In the genomic region with DNA sequence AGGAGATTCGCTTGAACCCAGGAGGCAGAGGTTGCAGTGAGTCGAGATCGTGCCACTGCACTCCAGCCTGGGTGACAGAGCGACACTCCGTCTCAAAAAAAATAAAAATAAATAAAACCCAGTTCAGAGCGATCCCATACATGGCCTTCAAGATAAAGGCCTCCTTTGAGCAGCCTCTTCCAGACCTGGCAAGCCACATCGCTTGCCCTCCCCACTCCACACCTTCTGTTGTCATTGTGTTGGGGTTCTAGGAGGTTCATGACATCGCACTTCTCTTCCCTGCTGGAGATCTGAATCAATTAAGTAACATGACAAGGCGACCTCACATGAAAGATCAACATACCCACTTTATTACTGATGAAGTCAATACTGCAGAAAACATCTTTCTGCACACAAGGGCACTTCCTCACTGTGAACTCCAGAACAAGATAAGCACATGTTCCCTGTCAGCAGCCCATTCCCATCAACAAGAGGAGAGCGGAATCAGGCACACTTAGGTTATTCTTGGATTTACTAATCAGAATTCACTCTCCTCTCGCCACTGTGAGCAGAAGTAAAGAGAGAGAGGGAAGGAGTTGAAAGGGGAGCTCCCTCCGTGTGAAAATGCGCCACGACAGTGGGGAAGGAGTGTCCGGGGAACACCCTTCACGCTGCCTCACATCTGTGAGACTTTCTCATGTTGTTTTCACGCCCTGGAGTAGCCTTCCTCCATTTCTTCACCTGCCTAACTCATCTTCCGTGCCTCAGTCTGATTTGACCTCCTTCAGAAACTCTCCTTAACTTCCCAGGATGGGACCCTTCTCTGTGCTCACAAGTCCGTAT, we compare ENCODE assay signal across 24 cellular contexts. TPM values are rescaled to one million over a fixed set of nuclear protein-coding genes. Genes with fewer than 3 reads are reported as not detected.
A peak's percentile ranks its signal among the peaks of the same experiment; 100 is the strongest.
DNase-seq lines count a peak whose midpoint lies in the region; ATAC-seq, FAIRE-seq and TF ChIP-seq lines count a peak whose summit lies in the region.
"Had no signal": no experiment of that assay in that cellular context is flagged by ENCODE, and none has a peak within 500 bp of the region (broad histone marks: within the 10 kb centered on the region; RNA-seq: fewer than 3 reads in every experiment).

No MANE protein-coding gene starts in this region.

- H4K20me1 ChIP-seq in HepG2 (ENCODE audit: insufficient read depth, low read length), result no peaks in the 10 kb centered on the region
- H4K20me1 ChIP-seq in H1 (replicated peaks in 1 of 2; ENCODE audit: control insufficient read depth in 1 of 2, insufficient read depth in 2 of 2, low read length in 2 of 2), result no peaks in the 10 kb centered on the region
- H4K20me1 ChIP-seq in OCI-LY7 (ENCODE audit: insufficient read depth, low read length), result no peaks in the 10 kb centered on the region

- in situ Hi-C loops in HepG2 (cut with HindIII; ENCODE audit: extremely low pct_ligation_motif_present, low pct_unique_long_range_greater_than_20kb), result no loop called here

- no peak overlapping the region for H4K91ac ChIP-seq in H1 (replicated peaks; ENCODE audit: insufficient read length, low read length)

- no peaks in the 10 kb centered on the region for H3K9me2 ChIP-seq in OCI-LY7 (ENCODE audit: insufficient read depth, low read length)

- POLR2A ChIA-PET in HepG2 (lab: Yijun Ruan, JAX), result no interaction called here
- POLR2A ChIA-PET in H1 (lab: Charles Lee; ENCODE audit: partially characterized antibody), result no interaction called here
- POLR2A ChIA-PET in OCI-LY7 (lab: Charles Lee), result interaction anchor here (0.6 to 1.4 kb wide), 7 partner anchors 17 to 267 kb away, joined by 3 to 7 read pairs (median 4); no protein-coding TSS in a partner anchor

- H2BK20ac ChIP-seq in H1 (ENCODE audit: low read length), result no peak overlapping the region

- peaks cover 0 to 8% of the 10 kb centered on the region in 2 donors for H3K4me1 Mint-ChIP-seq in immature natural killer cell

- H3K27ac ChIP-seq in liver (ENCODE audit: low read depth in 1 of 2, low read length in 2 of 2) (no peak overlapping the region), HepG2 (ENCODE audit: extremely low read length, insufficient read depth, low read length) (no peak overlapping the region), H1 (ENCODE audit: low read depth, low read length) (no peak overlapping the region), OCI-LY7 (ENCODE audit: low read depth, low read length, poor library complexity, severe bottlenecking) (no peak overlapping the region)
- H3K27ac ChIP-seq: GM23248, SJCRH30 had no signal

- no peaks in the 10 kb centered on the region for H3K36me3 ChIP-seq in liver (ENCODE audit: control insufficient read depth in 4 of 4, insufficient read depth in 3 of 4, low read depth in 1 of 4, low read length in 3 of 4)
- H3K36me3 ChIP-seq in HepG2 (replicated peaks in 1 of 2; ENCODE audit: control insufficient read depth in 1 of 2, insufficient read depth in 2 of 2, low read length in 2 of 2), result no peaks in the 10 kb centered on the region
- no peaks in the 10 kb centered on the region for H3K36me3 ChIP-seq in H1 (ENCODE audit: control insufficient read depth in 2 of 4, insufficient read depth in 4 of 4, low read length in 3 of 4)
- no peaks in the 10 kb centered on the region for H3K36me3 ChIP-seq in OCI-LY7 (ENCODE audit: insufficient read depth, low read length)
- H3K36me3 ChIP-seq: SJCRH30 had no signal

- H3K4ac ChIP-seq in H1 (replicated peaks; ENCODE audit: insufficient read length, low read depth, low read length), result no peak overlapping the region

- FAIRE-seq in HepG2 (lab: Jason Lieb, UNC) (no peak), H1 (lab: Jason Lieb, UNC) (no peak)
- FAIRE-seq: RCC 7860 had no signal

- no peaks in the 10 kb centered on the region for H3K9me3 ChIP-seq in liver (ENCODE audit: control insufficient read depth in 4 of 4, low read length in 3 of 4)
- no peaks in the 10 kb centered on the region for H3K9me3 ChIP-seq in HepG2 (ENCODE audit: low read length)
- H3K9me3 ChIP-seq in H1 (ENCODE audit: insufficient read depth in 2 of 2, low read depth in 1 of 2, low read length in 1 of 2), result no peaks in the 10 kb centered on the region
- no peaks in the 10 kb centered on the region for H3K9me3 ChIP-seq in OCI-LY7 (ENCODE audit: low read length)
- H3K9me3 ChIP-seq: SJCRH30 had no signal

- peaks cover 0 to 8% (median 0%) of the 10 kb centered on the region in 4 donors for H3K4me1 ChIP-seq in liver (ENCODE audit: control insufficient read depth in 4 of 4, insufficient read depth in 4 of 4, low read length in 3 of 4)
- H3K4me1 ChIP-seq in HepG2 (ENCODE audit: insufficient read depth, low read length), result peaks cover 13% of the 10 kb centered on the region
- no peaks in the 10 kb centered on the region for H3K4me1 ChIP-seq in H1 (replicated peaks in 1 of 4; ENCODE audit: control insufficient read depth in 3 of 4, insufficient read depth in 4 of 4, low read length in 3 of 4)
- H3K4me1 ChIP-seq in OCI-LY7 (ENCODE audit: insufficient read depth, low read length, poor library complexity, severe bottlenecking), result peaks cover 62% of the 10 kb centered on the region
- H3K4me1 ChIP-seq: SJCRH30 had no signal

- H3K14ac ChIP-seq in H1 (ENCODE audit: insufficient read length), result no peak overlapping the region

- BruUV-seq in HepG2 (replicated peaks; lab: Mats Ljungman, UMichigan) (no TSS peak), OCI-LY7 (replicated peaks; lab: Mats Ljungman, UMichigan) (no TSS peak)

- TF ChIP-seq RAD21 in liver (IDR thresholded peaks at IDR 0.05), result no peak
- TF ChIP-seq RAD21 in HepG2 (CRISPR knock-in tag; IDR thresholded peaks at IDR 0.05), result no peak
- no peak for TF ChIP-seq RAD21 in H1 (IDR thresholded peaks at IDR 0.05 in 1 of 2, conservative IDR thresholded peaks at IDR 0.05 in 1 of 2; ENCODE audit: low read depth in 2 of 2, low read length in 2 of 2)

- TF ChIP-seq EP300 in HepG2 (IDR thresholded peaks at IDR 0.05; ENCODE audit: low read depth in 2 of 2, low read length in 2 of 2), result no peak
- no peak for TF ChIP-seq EP300 in HepG2 (CRISPR knock-in tag; IDR thresholded peaks at IDR 0.05; ENCODE audit: borderline replicate concordance)
- no peak for TF ChIP-seq EP300 in H1 (IDR thresholded peaks at IDR 0.05; ENCODE audit: borderline replicate concordance in 1 of 2, low read depth in 2 of 2, low read length in 2 of 2)

- peaks cover 4% of the 10 kb centered on the region; the same call in 1 of the 2 replicates for H3K23me2 ChIP-seq in H1 (ENCODE audit: low read depth, low read length)

- H3K27me3 ChIP-seq in liver (ENCODE audit: control insufficient read depth in 4 of 4, insufficient read depth in 4 of 4, low read length in 3 of 4) (no peaks in the 10 kb centered on the region), HepG2 (ENCODE audit: control insufficient read depth in 1 of 2, insufficient read depth in 2 of 2, low read length in 2 of 2) (peaks cover 0 to 3% of the 10 kb centered on the region in 2 experiments; a peak in 1 of 5 replicates), H1 (replicated peaks in 1 of 4; ENCODE audit: control insufficient read depth in 3 of 4, extremely low read depth in 1 of 4, insufficient read depth in 3 of 4, low read length in 3 of 4) (no peaks in the 10 kb centered on the region; a peak in 1 of 7 replicates)
- H3K27me3 ChIP-seq: SJCRH30 had no signal

- TF ChIP-seq CTCF in liver (IDR thresholded peaks at IDR 0.05; ENCODE audit: low read depth, low read length, missing input control), result no peak
- TF ChIP-seq CTCF in HepG2 (CRISPR knock-in tag; IDR thresholded peaks at IDR 0.05), result no peak
- TF ChIP-seq CTCF in H1 (IDR thresholded peaks at IDR 0.05; ENCODE audit: control extremely low read depth in 1 of 3, insufficient read depth in 1 of 3, low read depth in 1 of 3, low read length in 3 of 3), result no peak
- TF ChIP-seq CTCF in OCI-LY7 (conservative IDR thresholded peaks at IDR 0.05; ENCODE audit: low read length), result no peak

- H3K79me1 ChIP-seq in H1 (ENCODE audit: low read depth, low read length), result no peaks in the 10 kb centered on the region

- no peak overlapping the region for H3K4me3 Mint-ChIP-seq in immature natural killer cell
- H3K4me3 Mint-ChIP-seq: CD4-positive, CD25-positive, alpha-beta regulatory T cell; IgD-negative memory B cell had no signal

- TF ChIP-seq POLR2A in HepG2 (IDR thresholded peaks at IDR 0.05; ENCODE audit: insufficient read depth in 1 of 2, low read depth in 2 of 2, low read length in 2 of 2) (no peak), H1 (IDR thresholded peaks at IDR 0.05; ENCODE audit: control extremely low read depth in 1 of 2, low read depth in 2 of 2, low read length in 2 of 2) (no peak)

- H3K9ac ChIP-seq in liver (ENCODE audit: low read depth in 1 of 2, low read length in 2 of 2), result no peak overlapping the region
- H3K9ac ChIP-seq in HepG2 (ENCODE audit: insufficient read depth, low read depth, low read length), result no peak overlapping the region
- H3K9ac ChIP-seq in H1 (replicated peaks in 1 of 4; ENCODE audit: extremely low read depth in 1 of 4, low read depth in 3 of 4, low read length in 3 of 4), result no peak overlapping the region
- H3K9ac ChIP-seq: GM23248 had no signal

- no peak overlapping the region for H3K56ac ChIP-seq in H1 (replicated peaks; ENCODE audit: insufficient read length, low read depth, low read length)

- H3K4me3 ChIP-seq in liver (ENCODE audit: low read depth in 1 of 3, low read length in 3 of 3) (no peak overlapping the region), HepG2 (replicated peaks in 1 of 3; ENCODE audit: insufficient read depth in 1 of 3, low read depth in 2 of 3, low read length in 3 of 3) (no peak overlapping the region), H1 (ENCODE audit: extremely low read depth in 1 of 4, insufficient read depth in 2 of 4, low read depth in 3 of 4, low read length in 4 of 4) (no peak overlapping the region), OCI-LY7 (ENCODE audit: low read depth, low read length, poor library complexity, severe bottlenecking) (no peak overlapping the region)
- H3K4me3 ChIP-seq: GM23248, SJCRH30 had no signal

- CTCF ChIA-PET in HepG2 (lab: Yijun Ruan, JAX; ENCODE audit: low intra/inter-chr PET ratio, low total read pairs) (no interaction called here), H1 (lab: Charles Lee; ENCODE audit: partially characterized antibody) (interaction anchor here (1.1 kb wide), 2 partner anchors 13 to 48 kb away, joined by 3 read pairs; no protein-coding TSS in a partner anchor), OCI-LY7 (lab: Charles Lee; ENCODE audit: unreplicated experiment) (no interaction called here)

- WGBS in liver, result 91% methylated on average over 19 of the region's 19 CpGs
- 63% methylated on average over 19 of the region's 19 CpGs for WGBS in HepG2 (ENCODE audit: low lambda C conversion rate)
- WGBS in H1 (ENCODE audit: extremely low coverage in 1 of 2, insufficient coverage in 1 of 2, insufficient read length in 1 of 2, insufficient replicate concordance in 2 of 2, low coverage in 1 of 2, low lambda C conversion rate in 2 of 2, missing lambda C conversion rate in 1 of 2), 2 experiments, result 91% methylated on average over 19 of the region's 19 CpGs; no CpG with 5 or more reads in 1 of the 2 experiments

- no peak for ATAC-seq in HepG2
- ATAC-seq in left ventricle myocardium superior, result peak; percentile 95
- ATAC-seq in GM18520 (IDR thresholded peaks at IDR 0.05; ENCODE audit: unreplicated experiment), result no peak

- H3K18ac ChIP-seq in H1 (ENCODE audit: extremely low read depth, low read length), result no peak overlapping the region

- H3K27me3 Mint-ChIP-seq in immature natural killer cell (ENCODE audit: low read depth in 3 of 3), result peaks cover 2 to 10% (median 6%) of the 10 kb centered on the region in 3 donors

- H4K8ac ChIP-seq in H1 (ENCODE audit: extremely low read depth, insufficient read depth, low read length), result peak overlapping the region; percentile 42; the same call in 1 of the 2 replicates

- DNase-seq in HepG2 (ENCODE audit: low spot score), result no peak
- DNase-seq in H1 (ENCODE audit: low read depth in 1 of 2, low spot score in 2 of 2), result no peak
- DNase-seq in left ventricle myocardium superior, result no peak
- DNase-seq in activated naive CD4-positive, alpha-beta T cell (lab: John Stamatoyannopoulos, UW), result no peak
- DNase-seq in immature natural killer cell, result no peak
- no peak for DNase-seq in OCI-LY7 (ENCODE audit: low spot score)
- DNase-seq: 8988T; CD4-positive, CD25-positive, alpha-beta regulatory T cell; DMS153; DND-41; GM23248; HCEC 1CT; NCI-H1092; NCI-H1417 treated with DMSO at 0.1 percent for 48 hours; NCI-H1694 treated with DMSO at 0.1 percent for 48 hours; NCI-H2081; NCI-H226; NCI-H510A; NCI-H69; SJCRH30 had no signal

- no peak overlapping the region for H3K27ac Mint-ChIP-seq in immature natural killer cell
- H3K27ac Mint-ChIP-seq: IgD-negative memory B cell had no signal

- H3K23ac ChIP-seq in H1 (ENCODE audit: insufficient read length), result no peak overlapping the region

- H3K36me3 Mint-ChIP-seq in immature natural killer cell, result peaks cover 0 to 3% (median 0%) of the 10 kb centered on the region in 3 donors
- H3K36me3 Mint-ChIP-seq: IgD-negative memory B cell had no signal

- H2AK5ac ChIP-seq in H1 (ENCODE audit: low read depth, low read length), result no peak overlapping the region

- no peak overlapping the region for H4K5ac ChIP-seq in H1 (ENCODE audit: insufficient read length, low read depth, low read length)

- no peak overlapping the region for H2BK120ac ChIP-seq in H1 (replicated peaks; ENCODE audit: low read depth, low read length)

- H2BK15ac ChIP-seq in H1 (ENCODE audit: low read length), result no peak overlapping the region

- H2BK5ac ChIP-seq in H1 (ENCODE audit: low read depth, low read length), result no peak overlapping the region

- H3K79me2 ChIP-seq in HepG2 (ENCODE audit: insufficient read depth, low read length), result no peaks in the 10 kb centered on the region
- no peaks in the 10 kb centered on the region for H3K79me2 ChIP-seq in H1 (ENCODE audit: control insufficient read depth in 1 of 2, insufficient read depth in 2 of 2, low read length in 2 of 2)
- no peaks in the 10 kb centered on the region for H3K79me2 ChIP-seq in OCI-LY7 (ENCODE audit: insufficient read depth, low read depth, low read length)

- H2AFZ ChIP-seq in HepG2 (ENCODE audit: low read length), result no peak overlapping the region
- H2AFZ ChIP-seq in H1 (ENCODE audit: low read length), result peak overlapping the region; percentile 16; the same call in 1 of the 2 replicates
- no peak overlapping the region for H2AFZ ChIP-seq in OCI-LY7 (ENCODE audit: low read length)
- H2AFZ ChIP-seq: GM23248 had no signal

- intact Hi-C loops in HepG2 (cut with micrococcal nuclease; ENCODE audit: unreplicated experiment), result no loop called here
- intact Hi-C loops in left ventricle myocardium superior (cut with micrococcal nuclease), result loop anchor here (10.0 kb wide), 1 partner anchor 124 kb away; a partner anchor contains a TSS
- intact Hi-C loops in OCI-LY7 (cut with micrococcal nuclease; ENCODE audit: unreplicated experiment), result no loop called here

- H3K9me3 Mint-ChIP-seq in immature natural killer cell, result no peaks in the 10 kb centered on the region
- H3K9me3 Mint-ChIP-seq: CD4-positive, CD25-positive, alpha-beta regulatory T cell; IgD-negative memory B cell had no signal

- H2BK12ac ChIP-seq in H1 (ENCODE audit: low read depth, low read length), result no peak overlapping the region

- H3K4me2 ChIP-seq in HepG2 (ENCODE audit: low read depth, low read length) (no peak overlapping the region), H1 (ENCODE audit: insufficient read depth in 1 of 2, low read depth in 2 of 2, low read length in 2 of 2) (no peak overlapping the region), OCI-LY7 (ENCODE audit: low read length) (no peak overlapping the region)

RNA-seq across cellular contexts. Expression of a gene that starts 38.3 kb away (rescaled TPM):
- total RNA-seq in liver, result 100 to 1,000 TPM; 208 to 282 TPM
- 10 to 100 TPM; 80.1 to 97.1 TPM for polyA plus RNA-seq in liver
- total RNA-seq in HepG2 (2016; rRNA removed; fragmentation: Illumina TruSeq; extraction: Trizol), result 48.6 and 84.4 TPM in 2 replicates
- total RNA-seq in HepG2 (2016; cell fraction: cytosol; rRNA removed; fragmentation: Illumina TruSeq; extraction: Trizol; ENCODE audit: low read depth), result 9.4 and 11.7 TPM in 2 replicates
- total RNA-seq in HepG2 (2016; cell fraction: insoluble cytoplasmic fraction; rRNA removed; fragmentation: Illumina TruSeq; extraction: Trizol), result 49.0 and 80.4 TPM in 2 replicates
- total RNA-seq in HepG2 (2016; cell fraction: membrane; rRNA removed; fragmentation: Illumina TruSeq; extraction: Trizol), result 18.2 and 23.9 TPM in 2 replicates
- total RNA-seq in HepG2 (2016; cell fraction: nucleus; rRNA removed; fragmentation: Illumina TruSeq; extraction: Trizol), result 88.0 and 105 TPM in 2 replicates
- 155 and 186 TPM in 2 replicates for polyA plus RNA-seq in HepG2 (2011; rRNA removed)
- 29.9 and 67.8 TPM in 2 replicates for polyA plus RNA-seq in HepG2 (2011; cell fraction: cytosol; rRNA removed)
- 12.9 and 36.4 TPM in 2 replicates for polyA plus RNA-seq in HepG2 (2011; cell fraction: nucleus; rRNA removed)
- 147 and 186 TPM in 2 replicates for polyA plus RNA-seq in HepG2 (2012)
- 8.7 and 9.0 TPM in 2 replicates for polyA plus RNA-seq in HepG2 (2016; cell fraction: cytosol; fragmentation: Illumina TruSeq; extraction: Trizol; ENCODE audit: low read depth)
- polyA plus RNA-seq in HepG2 (2016; cell fraction: insoluble cytoplasmic fraction; fragmentation: Illumina TruSeq; extraction: Trizol; ENCODE audit: low read depth), result 58.1 and 58.6 TPM in 2 replicates
- 16.3 and 18.5 TPM in 2 replicates for polyA plus RNA-seq in HepG2 (2016; cell fraction: membrane; fragmentation: Illumina TruSeq; extraction: Trizol; ENCODE audit: low read depth)
- polyA plus RNA-seq in HepG2 (2016; cell fraction: nucleus; fragmentation: Illumina TruSeq; extraction: Trizol; ENCODE audit: insufficient read depth, low read depth), result 135 and 141 TPM in 2 replicates
- polyA minus RNA-seq in HepG2 (2011; rRNA and poly(A)+ RNA removed; ENCODE audit: low replicate concordance), result 28.6 and 108 TPM in 2 replicates
- 100 and 145 TPM in 2 replicates for polyA minus RNA-seq in HepG2 (2011; cell fraction: cytosol; rRNA and poly(A)+ RNA removed)
- 50.2 and 78.9 TPM in 2 replicates for polyA minus RNA-seq in HepG2 (2011; cell fraction: nucleus; rRNA and poly(A)+ RNA removed)
- total RNA-seq in H1 (2021; fragmentation: NEBNext Ultra II Directional; extraction: Animal tissue kit (Norgen Biotek cat#: 25700)), result 71.4 and 73.9 TPM in 2 replicates
- polyA plus RNA-seq in H1 (2011; rRNA removed), result 44.7 and 90.3 TPM in 2 replicates
- polyA plus RNA-seq in H1 (2011; cell fraction: cytosol; rRNA removed), result 75.4 TPM
- 92.3 TPM for polyA plus RNA-seq in H1 (2011; cell fraction: nucleus; rRNA removed)
- 69.2 to 167 TPM (median 86.3 TPM) in 4 replicates for polyA plus RNA-seq in H1 (2012, experiment 1 of 2)
- 14.1 TPM for polyA plus RNA-seq in H1 (2012, experiment 2 of 2)
- polyA plus RNA-seq in H1 (2013, experiment 1 of 2), result 208 TPM
- 224 TPM for polyA plus RNA-seq in H1 (2013, experiment 2 of 2)
- polyA minus RNA-seq in H1 (2011; rRNA and poly(A)+ RNA removed), result 183 and 296 TPM in 2 replicates
- 105 TPM for polyA minus RNA-seq in H1 (2011; cell fraction: cytosol; rRNA and poly(A)+ RNA removed)
- 174 TPM for polyA minus RNA-seq in H1 (2011; cell fraction: nucleus; rRNA and poly(A)+ RNA removed)
- 20.7 TPM for total RNA-seq in left ventricle myocardium superior
- polyA plus RNA-seq in immature natural killer cell, result 1 to 10 TPM; 3.1 to 7.2 (median 6.8) TPM
- 16.4 and 27.9 TPM in 2 replicates for total RNA-seq in OCI-LY7 (2014; rRNA removed; shearing (Covaris generic))
- total RNA-seq in OCI-LY7 (2022), result 42.7 and 43.3 TPM in 2 replicates
